Comparison of ENCODE assay signal across 24 cellular contexts in the genomic region with DNA sequence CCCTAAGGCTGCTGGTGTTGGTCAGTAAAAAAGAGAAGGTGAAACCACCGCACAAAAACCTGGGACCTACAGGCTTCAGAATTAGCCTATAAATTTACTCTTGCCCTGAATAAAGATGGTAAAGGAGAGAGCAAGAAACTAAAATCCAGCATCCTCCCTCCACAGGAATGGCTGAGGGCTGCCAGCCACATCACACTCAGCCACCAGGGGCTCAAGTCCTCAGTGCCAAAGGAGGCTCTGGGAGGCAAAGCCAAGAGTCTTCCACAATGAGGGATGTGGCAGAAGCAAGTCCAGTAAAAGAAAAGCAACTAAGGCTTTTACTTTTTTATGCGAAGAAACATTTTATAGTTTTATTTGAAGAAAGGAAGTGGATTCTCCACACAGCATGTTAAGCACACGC.
DNase-seq lines count a peak whose midpoint lies in the region; ATAC-seq and TF ChIP-seq lines count a peak whose summit lies in the region.
"Had no signal": no experiment of that assay in that cellular context is flagged by ENCODE, and none has a peak within 500 bp of the region (broad histone marks: within the 10 kb centered on the region; RNA-seq: fewer than 3 reads in every experiment).

No MANE protein-coding gene starts in this region.

- H3K9me3 Mint-ChIP-seq in H9: peaks cover 0 to 2% of the 10 kb centered on the region in 2 experiments; a peak in 1 of 5 replicates
- H3K9me3 Mint-ChIP-seq: activated CD8-positive, alpha-beta T cell treated with anti-CD3 and anti-CD28 coated beads for 36 hours; activated T-cell treated with anti-CD3 and anti-CD28 coated beads, Interleukin-2, amount 50 U/mL, for 24 hours; dendritic cell treated with granulocyte-macrophage colony-stimulating factor and Interleukin-4, amounts not matched to agents 40 ng/mL and 50 ng/mL, for 4 days; naive thymus-derived CD8-positive, alpha-beta T cell had no signal

- no peaks in the 10 kb centered on the region for H3K36me3 ChIP-seq in osteoblast (ENCODE audit: insufficient read depth, low read length)
- H3K36me3 ChIP-seq: suprapubic skin had no signal

- H3K27me3 ChIP-seq in H9 (ENCODE audit: insufficient read depth, low read length): no peaks in the 10 kb centered on the region
- no peaks in the 10 kb centered on the region for H3K27me3 ChIP-seq in osteoblast (ENCODE audit: insufficient read depth, low read length)
- H3K27me3 ChIP-seq: suprapubic skin had no signal

- H3K79me1 ChIP-seq in H9 (ENCODE audit: insufficient read depth, low read depth, low read length, poor library complexity, severe bottlenecking): no peaks in the 10 kb centered on the region

- H3K4me2 ChIP-seq in H9 (ENCODE audit: insufficient read depth, insufficient read length, low read length) (no peak overlapping the region), osteoblast (ENCODE audit: insufficient read depth, low read length) (no peak overlapping the region)
- H3K4me2 ChIP-seq: smooth muscle cell had no signal

- H3K14ac ChIP-seq in H9 (ENCODE audit: insufficient read depth, low read length): no peak overlapping the region

- H3K79me2 ChIP-seq in H9 (ENCODE audit: insufficient read depth, low read length) (no peaks in the 10 kb centered on the region), osteoblast (ENCODE audit: insufficient read depth, low read length) (no peaks in the 10 kb centered on the region)

- H2AK5ac ChIP-seq in H9 (ENCODE audit: insufficient read length, low read length): no peak overlapping the region

- H2BK120ac ChIP-seq in H9 (ENCODE audit: low read depth, low read length, poor library complexity, severe bottlenecking): no peak overlapping the region

- no peak overlapping the region for H2BK20ac ChIP-seq in H9 (ENCODE audit: low read depth, low read length, poor library complexity, severe bottlenecking)

- H4K20me1 ChIP-seq in H9 (ENCODE audit: control insufficient read depth, insufficient read depth, insufficient read length): no peaks in the 10 kb centered on the region
- no peaks in the 10 kb centered on the region for H4K20me1 ChIP-seq in osteoblast (ENCODE audit: insufficient read depth, low read length)

- no peak for DNase-seq in H9
- DNase-seq in UCSD-AML1 (lab: John Stamatoyannopoulos, UW; ENCODE audit: unreplicated experiment): peak; percentile 39
- DNase-seq in fibroblast of pulmonary artery (ENCODE audit: low read depth): no peak
- no peak for DNase-seq in osteoblast (ENCODE audit: insufficient read length, low spot score, missing footprints)
- no peak for DNase-seq in superior temporal gyrus (ENCODE audit: extremely low spot score)
- DNase-seq: activated CD8-positive, alpha-beta T cell treated with anti-CD3 and anti-CD28 coated beads for 36 hours; activated naive CD4-positive, alpha-beta T cell treated with anti-CD3 and anti-CD28 coated beads, Interleukin-2, amount 50 U/mL, for 16 hours; activated T-cell treated with anti-CD3 and anti-CD28 coated beads, Interleukin-2, amount 50 U/mL, for 24 hours; erythroblast; MV-4-11; naive thymus-derived CD8-positive, alpha-beta T cell; NCI-H2081; NCI-H524 treated with DMSO at 0.1 percent for 48 hours; psoas muscle; SHP77 had no signal

- no peaks in the 10 kb centered on the region for H3K36me3 Mint-ChIP-seq in H9 (ENCODE audit: insufficient read depth in 1 of 3, low read depth in 3 of 3)
- H3K36me3 Mint-ChIP-seq: memory B cell; naive thymus-derived CD8-positive, alpha-beta T cell had no signal

- H3K27ac ChIP-seq in H9 (ENCODE audit: insufficient read length, low read depth, low read length) (no peak overlapping the region), osteoblast (ENCODE audit: low read depth, low read length) (no peak overlapping the region)
- H3K27ac ChIP-seq: psoas muscle, suprapubic skin had no signal

- H2BK12ac ChIP-seq in H9 (ENCODE audit: insufficient read length, low read depth, low read length): no peak overlapping the region

- H3K23ac ChIP-seq in H9 (ENCODE audit: insufficient read length, low read depth, low read length): no peak overlapping the region

- peaks cover 4% of the 10 kb centered on the region for H3K27me3 Mint-ChIP-seq in H9 (ENCODE audit: low read depth)
- H3K27me3 Mint-ChIP-seq: activated T-cell treated with anti-CD3 and anti-CD28 coated beads, Interleukin-2, amount 50 U/mL, for 24 hours; B cell; IgD-negative memory B cell had no signal

- H4K8ac ChIP-seq in H9 (replicated peaks; ENCODE audit: insufficient read length, low read depth, low read length): no peak overlapping the region

- H3K4me1 Mint-ChIP-seq in H9: peaks cover 0 to 15% of the 10 kb centered on the region in 2 experiments; a peak in 2 of 4 replicates
- H3K4me1 Mint-ChIP-seq: B cell; IgD-negative memory B cell; memory B cell; naive thymus-derived CD8-positive, alpha-beta T cell had no signal

- H4K91ac ChIP-seq in H9 (ENCODE audit: insufficient read length, low read depth, low read length): no peak overlapping the region

- H3T11ph ChIP-seq in H9 (ENCODE audit: low read length): no peak overlapping the region

- peaks cover 3% of the 10 kb centered on the region; the same call in 1 of the 2 replicates for H3K4me1 ChIP-seq in H9 (ENCODE audit: insufficient read depth, low read length)
- no peaks in the 10 kb centered on the region for H3K4me1 ChIP-seq in osteoblast (ENCODE audit: insufficient read depth, low read length)
- H3K4me1 ChIP-seq: psoas muscle, suprapubic skin had no signal

- no peaks in the 10 kb centered on the region for H3K9me3 ChIP-seq in H9 (ENCODE audit: control insufficient read depth, low read depth, low read length)
- no peaks in the 10 kb centered on the region for H3K9me3 ChIP-seq in osteoblast (ENCODE audit: low read depth, low read length)
- H3K9me3 ChIP-seq: psoas muscle, suprapubic skin had no signal

- no peak overlapping the region for H3K56ac ChIP-seq in H9 (ENCODE audit: insufficient read length, low read depth, low read length)

- no peak overlapping the region for H3K27ac Mint-ChIP-seq in H9
- H3K27ac Mint-ChIP-seq: activated CD8-positive, alpha-beta T cell treated with anti-CD3 and anti-CD28 coated beads for 36 hours; activated T-cell treated with anti-CD3 and anti-CD28 coated beads, Interleukin-2, amount 50 U/mL, for 24 hours; B cell; dendritic cell treated with granulocyte-macrophage colony-stimulating factor and Interleukin-4, amounts not matched to agents 40 ng/mL and 50 ng/mL, for 4 days; IgD-negative memory B cell; memory B cell; naive thymus-derived CD8-positive, alpha-beta T cell had no signal

- H2BK15ac ChIP-seq in H9 (ENCODE audit: low read depth, low read length): no peak overlapping the region

- TF ChIP-seq CTCF in H9 (conservative IDR thresholded peaks at IDR 0.05) (peak; percentile 47), fibroblast of pulmonary artery (IDR thresholded peaks at IDR 0.05; ENCODE audit: low read length, missing control alignments) (peak; percentile 37), osteoblast (IDR thresholded peaks at IDR 0.05; ENCODE audit: extremely low read depth, low read depth, low read length) (peak; percentile 12)

- H3K23me2 ChIP-seq in H9 (ENCODE audit: insufficient read length, low read depth, low read length, poor library complexity, severe bottlenecking): no peaks in the 10 kb centered on the region

- H2AFZ ChIP-seq in H9 (ENCODE audit: low read length): no peak overlapping the region
- no peak overlapping the region for H2AFZ ChIP-seq in osteoblast (ENCODE audit: low read length)

- H3K18ac ChIP-seq in H9 (ENCODE audit: insufficient read length, low read depth, low read length): no peak overlapping the region

- no CpG with 5 or more reads among the region's 3 CpGs for WGBS in H9 (ENCODE audit: extremely low coverage, insufficient read length, low lambda C conversion rate)

- no peak overlapping the region for H4K5ac ChIP-seq in H9 (ENCODE audit: insufficient read length, low read depth, low read length)

- H3K4me3 ChIP-seq in fibroblast of pulmonary artery (replicated peaks; ENCODE audit: low read depth, low read length): no peak overlapping the region
- no peak overlapping the region for H3K4me3 ChIP-seq in osteoblast (ENCODE audit: insufficient read depth, low read length)
- H3K4me3 ChIP-seq: psoas muscle, smooth muscle cell, suprapubic skin had no signal

- no peak overlapping the region for H3K4me3 Mint-ChIP-seq in H9
- H3K4me3 Mint-ChIP-seq: activated CD8-positive, alpha-beta T cell treated with anti-CD3 and anti-CD28 coated beads for 36 hours; activated T-cell treated with anti-CD3 and anti-CD28 coated beads, Interleukin-2, amount 50 U/mL, for 24 hours; B cell; dendritic cell treated with granulocyte-macrophage colony-stimulating factor and Interleukin-4, amounts not matched to agents 40 ng/mL and 50 ng/mL, for 4 days; IgD-negative memory B cell; memory B cell; naive thymus-derived CD8-positive, alpha-beta T cell had no signal

- H2BK5ac ChIP-seq in H9 (ENCODE audit: insufficient read length, low read length): no peak overlapping the region

- ATAC-seq in GM18519 (IDR thresholded peaks at IDR 0.05; ENCODE audit: low FRiP score, unreplicated experiment) (no peak), HG03520 (IDR thresholded peaks at IDR 0.05; ENCODE audit: unreplicated experiment) (no peak), HG02870 (IDR thresholded peaks at IDR 0.05; ENCODE audit: unreplicated experiment) (no peak)
- ATAC-seq: activated CD8-positive, alpha-beta T cell treated with anti-CD3 and anti-CD28 coated beads for 36 hours; naive thymus-derived CD8-positive, alpha-beta T cell; psoas muscle had no signal

- H3K4ac ChIP-seq in H9 (ENCODE audit: low read depth, low read length): no peak overlapping the region

- no peak overlapping the region for H3K9ac ChIP-seq in H9 (ENCODE audit: extremely low read depth, insufficient read length, low read length)
